In genomic region chr3:133897547-133897946, GRCh38 we compare ENCODE assay signal across 15 cellular contexts. TPM values are rescaled to one million over a fixed set of nuclear protein-coding genes. Genes with fewer than 3 reads are reported as not detected.
A peak's percentile ranks its signal among the peaks of the same experiment; 100 is the strongest.
DNase-seq lines count a peak whose midpoint lies in the region; ATAC-seq and TF ChIP-seq lines count a peak whose summit lies in the region.
"Had no signal": no experiment of that assay in that cellular context is flagged by ENCODE, and none has a peak within 500 bp of the region (broad histone marks: within the 10 kb centered on the region; RNA-seq: fewer than 3 reads in every experiment).

No MANE protein-coding gene starts in this region.

- H3K27me3 ChIP-seq in osteoblast (ENCODE audit: insufficient read depth, low read length), result peaks cover 39% of the 10 kb centered on the region

- H3K36me3 ChIP-seq in osteoblast (ENCODE audit: insufficient read depth, low read length), result no peaks in the 10 kb centered on the region
- H3K36me3 ChIP-seq: BLaER1 treated with 17β-estradiol and CSF1 and Interleukin-3, amounts not matched to agents 10 nM and 100 nM had no signal

- POLR2A ChIA-PET in activated CD8-positive, alpha-beta T cell treated with anti-CD3 and anti-CD28 coated beads, Interleukin-2, amount 10 ng/mL, durations not matched to agents 7 days and 5 days (lab: Charles Lee), result no interaction called here
- POLR2A ChIA-PET in activated CD8-positive, alpha-beta T cell treated with anti-CD3 and anti-CD28 coated beads for 36 hours (lab: Charles Lee), result no interaction called here

- no peaks in the 10 kb centered on the region for H3K4me1 ChIP-seq in osteoblast (ENCODE audit: insufficient read depth, low read length)

- no peak for TF ChIP-seq CTCF in activated CD8-positive, alpha-beta T cell treated with anti-CD3 and anti-CD28 coated beads for 36 hours (IDR thresholded peaks at IDR 0.05)
- TF ChIP-seq CTCF in mesothelial cell of epicardium (IDR thresholded peaks at IDR 0.05; ENCODE audit: unreplicated experiment) (no peak), osteoblast (IDR thresholded peaks at IDR 0.05; ENCODE audit: extremely low read depth, low read depth, low read length) (no peak)

- no peaks in the 10 kb centered on the region for H3K36me3 Mint-ChIP-seq in activated CD8-positive, alpha-beta T cell treated with anti-CD3 and anti-CD28 coated beads, Interleukin-2, amount 10 ng/mL, durations not matched to agents 7 days and 5 days (ENCODE audit: low read depth)
- H3K36me3 Mint-ChIP-seq in activated CD8-positive, alpha-beta T cell treated with anti-CD3 and anti-CD28 coated beads for 36 hours (ENCODE audit: low read depth), result no peaks in the 10 kb centered on the region
- no peaks in the 10 kb centered on the region for H3K36me3 Mint-ChIP-seq in mesothelial cell of epicardium
- H3K36me3 Mint-ChIP-seq: CD4-positive, CD25-positive, alpha-beta regulatory T cell had no signal

- H3K79me2 ChIP-seq in osteoblast (ENCODE audit: insufficient read depth, low read length), result no peaks in the 10 kb centered on the region

- H3K4me3 ChIP-seq in osteoblast (ENCODE audit: insufficient read depth, low read length), result no peak overlapping the region
- H3K4me3 ChIP-seq: BLaER1 treated with 17β-estradiol and CSF1 and Interleukin-3, amounts not matched to agents 10 nM and 100 nM; GM23338 had no signal

- H3K27ac Mint-ChIP-seq in activated CD8-positive, alpha-beta T cell treated with anti-CD3 and anti-CD28 coated beads, Interleukin-2, amount 10 ng/mL, durations not matched to agents 7 days and 5 days, result no peak overlapping the region
- no peak overlapping the region for H3K27ac Mint-ChIP-seq in activated CD8-positive, alpha-beta T cell treated with anti-CD3 and anti-CD28 coated beads for 36 hours
- no peak overlapping the region for H3K27ac Mint-ChIP-seq in mesothelial cell of epicardium
- H3K27ac Mint-ChIP-seq: GM23338 had no signal

- peaks cover 1% of the 10 kb centered on the region for H3K9me3 Mint-ChIP-seq in activated CD8-positive, alpha-beta T cell treated with anti-CD3 and anti-CD28 coated beads, Interleukin-2, amount 10 ng/mL, durations not matched to agents 7 days and 5 days (ENCODE audit: insufficient read depth)
- no peaks in the 10 kb centered on the region for H3K9me3 Mint-ChIP-seq in activated CD8-positive, alpha-beta T cell treated with anti-CD3 and anti-CD28 coated beads for 36 hours
- peaks cover 3% of the 10 kb centered on the region for H3K9me3 Mint-ChIP-seq in mesothelial cell of epicardium
- H3K9me3 Mint-ChIP-seq: GM23338 had no signal

- peak; percentile 10 for DNase-seq in activated CD8-positive, alpha-beta T cell treated with anti-CD3 and anti-CD28 coated beads, Interleukin-2, amount 10 ng/mL, durations not matched to agents 7 days and 5 days
- DNase-seq in activated CD8-positive, alpha-beta T cell treated with anti-CD3 and anti-CD28 coated beads for 36 hours, result no peak
- DNase-seq in mesothelial cell of epicardium (ENCODE audit: low spot score in 2 of 2, unreplicated experiment in 2 of 2), result no peak
- DNase-seq in osteoblast (ENCODE audit: insufficient read length, low spot score, missing footprints), result peak; percentile 25
- no peak for DNase-seq in HuH-7.5 (ENCODE audit: low spot score)
- no peak for DNase-seq in OCI-M1 (lab: John Stamatoyannopoulos, UW)
- no peak for DNase-seq in NCI-H1105 treated with DMSO at 0.1 percent for 48 hours (lab: John Stamatoyannopoulos, UW)
- DNase-seq: CD4-positive, CD25-positive, alpha-beta regulatory T cell; DMS79; H7; IMR-90 had no signal

- H3K4me3 Mint-ChIP-seq in activated CD8-positive, alpha-beta T cell treated with anti-CD3 and anti-CD28 coated beads, Interleukin-2, amount 10 ng/mL, durations not matched to agents 7 days and 5 days, result no peak overlapping the region
- no peak overlapping the region for H3K4me3 Mint-ChIP-seq in activated CD8-positive, alpha-beta T cell treated with anti-CD3 and anti-CD28 coated beads for 36 hours
- peak overlapping the region; percentile 87 for H3K4me3 Mint-ChIP-seq in mesothelial cell of epicardium

- no peak overlapping the region for H3K27ac ChIP-seq in osteoblast (ENCODE audit: low read depth, low read length)
- H3K27ac ChIP-seq: 22Rv1; BLaER1 treated with 17β-estradiol and CSF1 and Interleukin-3, amounts not matched to agents 10 nM and 100 nM had no signal

- peaks cover 6% of the 10 kb centered on the region for H3K4me1 Mint-ChIP-seq in activated CD8-positive, alpha-beta T cell treated with anti-CD3 and anti-CD28 coated beads, Interleukin-2, amount 10 ng/mL, durations not matched to agents 7 days and 5 days (ENCODE audit: low read depth)
- peaks cover 2% of the 10 kb centered on the region for H3K4me1 Mint-ChIP-seq in activated CD8-positive, alpha-beta T cell treated with anti-CD3 and anti-CD28 coated beads for 36 hours (ENCODE audit: low read depth)
- peaks cover 6% of the 10 kb centered on the region for H3K4me1 Mint-ChIP-seq in mesothelial cell of epicardium

- no peaks in the 10 kb centered on the region for H4K20me1 ChIP-seq in osteoblast (ENCODE audit: insufficient read depth, low read length)

- H3K9me3 ChIP-seq in osteoblast (ENCODE audit: low read depth, low read length), result no peaks in the 10 kb centered on the region
- H3K9me3 ChIP-seq: BLaER1 treated with 17β-estradiol and CSF1 and Interleukin-3, amounts not matched to agents 10 nM and 100 nM had no signal

- CTCF ChIA-PET in activated CD8-positive, alpha-beta T cell treated with anti-CD3 and anti-CD28 coated beads, Interleukin-2, amount 10 ng/mL, durations not matched to agents 7 days and 5 days (lab: Charles Lee), result interaction anchor here (1.0 to 2.1 kb wide), 2 partner anchors 25 to 80 kb away, joined by 3 to 7 read pairs; no protein-coding TSS in a partner anchor
- CTCF ChIA-PET in activated CD8-positive, alpha-beta T cell treated with anti-CD3 and anti-CD28 coated beads for 36 hours (lab: Charles Lee), result interaction anchor here (1.0 kb wide), 1 partner anchor 29 kb away, joined by 3 read pairs; no protein-coding TSS in a partner anchor

- H2AFZ ChIP-seq in osteoblast (ENCODE audit: low read length), result no peak overlapping the region
- H2AFZ ChIP-seq: GM23338 had no signal

- intact Hi-C loops in activated CD8-positive, alpha-beta T cell treated with anti-CD3 and anti-CD28 coated beads for 36 hours (cut with micrococcal nuclease), result no loop called here

- ATAC-seq in activated CD8-positive, alpha-beta T cell treated with anti-CD3 and anti-CD28 coated beads, Interleukin-2, amount 10 ng/mL, durations not matched to agents 7 days and 5 days, result no peak
- ATAC-seq in activated CD8-positive, alpha-beta T cell treated with anti-CD3 and anti-CD28 coated beads for 36 hours, result no peak
- no peak for ATAC-seq in HG02870 (IDR thresholded peaks at IDR 0.05; ENCODE audit: unreplicated experiment)
- ATAC-seq: GM23338 had no signal

- H3K27me3 Mint-ChIP-seq in activated CD8-positive, alpha-beta T cell treated with anti-CD3 and anti-CD28 coated beads, Interleukin-2, amount 10 ng/mL, durations not matched to agents 7 days and 5 days (ENCODE audit: low read depth), result peaks cover 68% of the 10 kb centered on the region
- peaks cover 34% of the 10 kb centered on the region for H3K27me3 Mint-ChIP-seq in activated CD8-positive, alpha-beta T cell treated with anti-CD3 and anti-CD28 coated beads for 36 hours
- H3K27me3 Mint-ChIP-seq in mesothelial cell of epicardium (ENCODE audit: low read depth), result peaks cover 70% of the 10 kb centered on the region

- no peak overlapping the region for H3K4me2 ChIP-seq in osteoblast (ENCODE audit: insufficient read depth, low read length)
- H3K4me2 ChIP-seq: BLaER1 treated with 17β-estradiol and CSF1 and Interleukin-3, amounts not matched to agents 10 nM and 100 nM; GM23338 had no signal

RNA-seq across cellular contexts. Expression of gene RAB6B, which starts 1.9 kb away (rescaled TPM):
- total RNA-seq in activated CD8-positive, alpha-beta T cell treated with anti-CD3 and anti-CD28 coated beads, Interleukin-2, amount 10 ng/mL, durations not matched to agents 7 days and 5 days, result 1 to 10 TPM in 1 of 2 experiments, under 1 TPM in 1; 0.68 to 1.2 TPM
- 1 to 10 TPM; 1.7 to 2.0 TPM for total RNA-seq in activated CD8-positive, alpha-beta T cell treated with anti-CD3 and anti-CD28 coated beads for 36 hours
- 10.9 to 12.8 TPM (median 11.0 TPM) in 3 replicates for total RNA-seq in mesothelial cell of epicardium
- total RNA-seq in osteoblast, result 0.59 and 0.72 TPM in 2 replicates

Comparison
In these comparisons a context has a peak if more than half of its experiments do, and no peak if none do; other contexts are left out.
1. DNase-seq: peak in activated CD8-positive, alpha-beta T cell treated with anti-CD3 and anti-CD28 coated beads, Interleukin-2, amount 10 ng/mL, durations not matched to agents 7 days and 5 days (single experiment) and osteoblast (single experiment); none in activated CD8-positive, alpha-beta T cell treated with anti-CD3 and anti-CD28 coated beads for 36 hours (single experiment), mesothelial cell of epicardium (0 of 2), HuH-7.5 (single experiment), OCI-M1 (single experiment) and NCI-H1105 treated with DMSO at 0.1 percent for 48 hours (single experiment).